In genomic region chr20:57698191-57698866, GRCh38 we compare ENCODE assay signal across 8 cellular contexts. TPM values are rescaled to one million over a fixed set of nuclear protein-coding genes. Genes with fewer than 3 reads are reported as not detected.
DNase-seq lines count a peak whose midpoint lies in the region; ATAC-seq and TF ChIP-seq lines count a peak whose summit lies in the region.

No MANE protein-coding gene starts in this region.

- H3K4me1 ChIP-seq in SJCRH30, result peaks cover 40% of the 10 kb centered on the region
- peaks cover 25 to 86% of the 10 kb centered on the region in 2 donors for H3K4me1 ChIP-seq in ascending aorta
- H3K4me1 ChIP-seq in left ventricle myocardium inferior, result peaks cover 57% of the 10 kb centered on the region

- intact Hi-C loops in ascending aorta (cut with DNase I) (loop anchor here (10.0 kb wide), 1 partner anchor 304 kb away; the partner anchor contains the start of gene RBM38), left ventricle myocardium inferior (cut with micrococcal nuclease) (no loop called here)

- H3K9me3 ChIP-seq in SJCRH30 (replicated peaks) (no peaks in the 10 kb centered on the region), ascending aorta (no peaks in the 10 kb centered on the region), left ventricle myocardium inferior (replicated peaks) (no peaks in the 10 kb centered on the region)

- H3K27me3 ChIP-seq in SJCRH30 (no peaks in the 10 kb centered on the region), ascending aorta (no peaks in the 10 kb centered on the region), left ventricle myocardium inferior (ENCODE audit: low read depth) (no peaks in the 10 kb centered on the region)

- DNase-seq in COLO829 (ENCODE audit: low spot score), result peak; percentile 98
- DNase-seq in SJCRH30, result peak; percentile 75 to 80
- DNase-seq in ascending aorta (ENCODE audit: low spot score in 2 of 2), result peak in 1 of 2 donors; percentile 83
- peak; percentile 77 for DNase-seq in myocyte (ENCODE audit: low read depth)
- DNase-seq in left ventricle myocardium inferior, result no peak
- DNase-seq in cerebellum (ENCODE audit: low spot score), result no peak

- ATAC-seq in GM21367 (IDR thresholded peaks at IDR 0.05; ENCODE audit: unreplicated experiment) (no peak), HG02970 (IDR thresholded peaks at IDR 0.05; ENCODE audit: low FRiP score, unreplicated experiment) (no peak)

- TF ChIP-seq CTCF in ascending aorta (IDR thresholded peaks at IDR 0.05) (no peak), left ventricle myocardium inferior (IDR thresholded peaks at IDR 0.05; ENCODE audit: borderline replicate concordance) (no peak)

- no peak overlapping the region for H3K4me3 ChIP-seq in SJCRH30
- H3K4me3 ChIP-seq in ascending aorta, result peak overlapping the region in 1 of 2 donors; percentile 31
- H3K4me3 ChIP-seq in left ventricle myocardium inferior, result no peak overlapping the region

- H3K36me3 ChIP-seq in SJCRH30 (peaks cover 16% of the 10 kb centered on the region), ascending aorta (peaks cover 0 to 5% of the 10 kb centered on the region in 2 donors), left ventricle myocardium inferior (no peaks in the 10 kb centered on the region)

- H3K27ac ChIP-seq in SJCRH30 (peak overlapping the region; percentile 56), ascending aorta (peak overlapping the region; percentile 19 to 61), left ventricle myocardium inferior (replicated peaks) (no peak overlapping the region)

RNA-seq across cellular contexts. Expression of gene PMEPA1, which starts 11.5 kb away (rescaled TPM):
- 15.0 and 15.4 TPM in 2 replicates for total RNA-seq in SJCRH30 (2014; rRNA removed; shearing (Covaris generic))
- total RNA-seq in ascending aorta, result 56.8 TPM
- total RNA-seq in myocyte, result 7.4 and 8.8 TPM in 2 replicates
- 62.8 TPM for polyA plus RNA-seq in myocyte (2012)
- total RNA-seq in left ventricle myocardium inferior, result 36.4 TPM
- total RNA-seq in cerebellum, result 8.4 TPM

Comparison
In these comparisons a context has a peak if more than half of its experiments do, and no peak if none do; other contexts are left out.
1. DNase-seq: peak in COLO829 (single experiment), SJCRH30 (2 of 2) and myocyte (single experiment); none in left ventricle myocardium inferior (single experiment) and cerebellum (single experiment).